ENCODE assay signal across 10 cellular contexts in the genomic region with DNA sequence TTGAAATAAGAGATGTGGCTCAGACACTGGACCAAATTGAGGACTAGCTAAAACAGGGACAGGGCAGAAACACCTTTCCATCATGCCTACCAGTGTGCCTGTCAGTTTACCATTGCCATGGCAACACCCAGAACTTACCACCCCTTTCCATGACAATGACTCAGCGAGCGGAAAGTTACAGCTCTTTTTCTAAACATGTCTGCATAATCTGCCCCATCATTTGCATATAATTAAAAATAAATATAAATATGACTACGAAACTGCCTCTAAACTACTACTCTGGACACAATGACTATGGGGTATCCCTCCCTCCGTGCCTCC.
DNase-seq lines count a peak whose midpoint lies in the region; ATAC-seq and TF ChIP-seq lines count a peak whose summit lies in the region.
"Had no signal": no experiment of that assay in that cellular context is flagged by ENCODE, and none has a peak within 500 bp of the region (broad histone marks: within the 10 kb centered on the region; RNA-seq: fewer than 3 reads in every experiment).

No MANE protein-coding gene starts in this region.

- no TSS peak for BruUV-seq in mammary epithelial cell (replicated peaks; lab: Mats Ljungman, UMichigan)

- H4K8ac ChIP-seq in trophoblast cell (ENCODE audit: low read depth, low read length): peak overlapping the region; percentile 60

- H2BK12ac ChIP-seq in trophoblast cell (ENCODE audit: low read length): peak overlapping the region; percentile 96

- peak overlapping the region; percentile 82 for H3K18ac ChIP-seq in trophoblast cell (ENCODE audit: low read length)

- H4K20me1 ChIP-seq in mammary epithelial cell (ENCODE audit: insufficient read depth, low read length): no peaks in the 10 kb centered on the region

- H2AK5ac ChIP-seq in trophoblast cell (ENCODE audit: low read length): peak overlapping the region; percentile 86

- H3K4ac ChIP-seq in trophoblast cell (ENCODE audit: low read depth, low read length): no peak overlapping the region

- peak overlapping the region; percentile 86 for H2BK120ac ChIP-seq in trophoblast cell (ENCODE audit: insufficient read depth, low read length, poor library complexity)

- no peak for TF ChIP-seq POLR2A in NB4 (IDR thresholded peaks at IDR 0.05; ENCODE audit: extremely low read depth, insufficient read length)

- dilution Hi-C loops in mammary epithelial cell (cut with HindIII; ENCODE audit: low sequenced_read_pairs): no loop called here

- H3K36me3 ChIP-seq in mammary epithelial cell (ENCODE audit: insufficient read depth, low read length): no peaks in the 10 kb centered on the region
- H3K36me3 ChIP-seq in trophoblast cell (ENCODE audit: control insufficient read depth in 1 of 2, insufficient read depth in 2 of 2, low read length in 2 of 2): no peaks in the 10 kb centered on the region

- H3K27me3 ChIP-seq in mammary epithelial cell (ENCODE audit: insufficient read depth, low read length) (no peaks in the 10 kb centered on the region), trophoblast cell (ENCODE audit: insufficient read depth, low read length) (no peaks in the 10 kb centered on the region)

- H2AFZ ChIP-seq in mammary epithelial cell (ENCODE audit: low read depth, low read length) (peak overlapping the region; percentile 39), trophoblast cell (ENCODE audit: insufficient read depth, low read length, poor library complexity) (no peak overlapping the region)

- no peak overlapping the region for H3K4me3 ChIP-seq in NB4 (ENCODE audit: low read depth, low read length)
- H3K4me3 ChIP-seq in mammary epithelial cell (replicated peaks in 1 of 3; ENCODE audit: insufficient read depth in 1 of 3, low read depth in 2 of 3, low read length in 3 of 3): no peak overlapping the region
- H3K4me3 ChIP-seq in trophoblast cell (ENCODE audit: low read depth, low read length): no peak overlapping the region

- TF ChIP-seq CTCF in NB4 (IDR thresholded peaks at IDR 0.05; ENCODE audit: low read depth, low read length): no peak
- no peak for TF ChIP-seq CTCF in mammary epithelial cell (conservative IDR thresholded peaks at IDR 0.05 in 1 of 2, IDR thresholded peaks at IDR 0.05 in 1 of 2; ENCODE audit: extremely low read depth in 1 of 2, insufficient read depth in 1 of 2, low read depth in 1 of 2, low read length in 2 of 2)

- peak overlapping the region; percentile 85 for H4K91ac ChIP-seq in trophoblast cell (ENCODE audit: low read depth, low read length)

- H3K14ac ChIP-seq in trophoblast cell (ENCODE audit: low read length): no peak overlapping the region

- in situ Hi-C loops in mammary epithelial cell (cut with MboI; ENCODE audit: low sequenced_read_pairs in 2 of 2): no loop called here

- intact Hi-C loops in mammary epithelial cell (cut with micrococcal nuclease): no loop called here

- H3K9me3 ChIP-seq in mammary epithelial cell (replicated peaks; ENCODE audit: insufficient read depth, low read length) (no peaks in the 10 kb centered on the region), trophoblast cell (ENCODE audit: insufficient read depth, low read depth, low read length) (no peaks in the 10 kb centered on the region)

- H3K4me1 ChIP-seq in mammary epithelial cell (ENCODE audit: insufficient read depth, low read length) (no peaks in the 10 kb centered on the region), trophoblast cell (ENCODE audit: control insufficient read depth in 1 of 2, insufficient read depth in 2 of 2, low read length in 2 of 2) (peaks cover 3 to 12% of the 10 kb centered on the region in 2 experiments)

- no peak for ATAC-seq in GM19324 (IDR thresholded peaks at IDR 0.05; ENCODE audit: low FRiP score, unreplicated experiment)
- no peak for ATAC-seq in GM18907 (IDR thresholded peaks at IDR 0.05; ENCODE audit: unreplicated experiment)
- ATAC-seq: naive thymus-derived CD4-positive, alpha-beta T cell had no signal

- H3K79me2 ChIP-seq in mammary epithelial cell (ENCODE audit: insufficient read depth, low read length) (no peaks in the 10 kb centered on the region), trophoblast cell (ENCODE audit: control insufficient read depth, insufficient read depth, low read length, poor library complexity) (no peaks in the 10 kb centered on the region)

- H3K9ac ChIP-seq in mammary epithelial cell (ENCODE audit: insufficient read depth, low read length) (no peak overlapping the region), trophoblast cell (ENCODE audit: low read length) (no peak overlapping the region)

- CTCF ChIA-PET in mammary epithelial cell (lab: Charles Lee; ENCODE audit: low non-redundant PET): no interaction called here

- DNase-seq in NCI-H748 (lab: John Stamatoyannopoulos, UW; ENCODE audit: unreplicated experiment) (peak; percentile 34), NCI-H748 treated with DMSO at 0.1 percent for 48 hours (lab: John Stamatoyannopoulos, UW) (no peak), NB4 (ENCODE audit: low read depth) (peak; percentile 24), mammary epithelial cell (no peak), trophoblast cell (peak; percentile 56 to 76), hepatic stellate cell (ENCODE audit: low spot score) (no peak)
- DNase-seq: naive thymus-derived CD4-positive, alpha-beta T cell; NCI-H1105 had no signal

- H3K4me2 ChIP-seq in mammary epithelial cell (ENCODE audit: insufficient read depth, low read depth, low read length): no peak overlapping the region
- no peak overlapping the region for H3K4me2 ChIP-seq in trophoblast cell (ENCODE audit: low read length)

- 90% methylated on average over 4 of the region's 4 CpGs for WGBS in mammary epithelial cell (ENCODE audit: low coverage, missing lambda C conversion rate)
- WGBS in trophoblast cell (ENCODE audit: extremely low coverage, insufficient coverage, insufficient read length): no CpG with 5 or more reads among the region's 4 CpGs

- H3K23ac ChIP-seq in trophoblast cell (ENCODE audit: low read length): no peak overlapping the region

- peaks cover 7% of the 10 kb centered on the region for H3K79me1 ChIP-seq in trophoblast cell (ENCODE audit: low read length)

- peak overlapping the region; percentile 76 for H2BK5ac ChIP-seq in trophoblast cell (ENCODE audit: low read depth, low read length, poor library complexity)

- H3K27ac ChIP-seq in mammary epithelial cell (ENCODE audit: insufficient read depth, low read depth, low read length) (no peak overlapping the region), trophoblast cell (ENCODE audit: low read depth, low read length) (no peak overlapping the region)

- no peak overlapping the region for H4K12ac ChIP-seq in trophoblast cell (ENCODE audit: low read depth, low read length)

Comparison
In these comparisons a context has a peak if more than half of its experiments do, and no peak if none do; other contexts are left out.
1. DNase-seq: peak in NCI-H748 (single experiment), NB4 (single experiment) and trophoblast cell (2 of 2); none in NCI-H748 treated with DMSO at 0.1 percent for 48 hours (single experiment), mammary epithelial cell (single experiment) and hepatic stellate cell (single experiment).